ENCODE assay signal across 23 cellular contexts in the genomic region with DNA sequence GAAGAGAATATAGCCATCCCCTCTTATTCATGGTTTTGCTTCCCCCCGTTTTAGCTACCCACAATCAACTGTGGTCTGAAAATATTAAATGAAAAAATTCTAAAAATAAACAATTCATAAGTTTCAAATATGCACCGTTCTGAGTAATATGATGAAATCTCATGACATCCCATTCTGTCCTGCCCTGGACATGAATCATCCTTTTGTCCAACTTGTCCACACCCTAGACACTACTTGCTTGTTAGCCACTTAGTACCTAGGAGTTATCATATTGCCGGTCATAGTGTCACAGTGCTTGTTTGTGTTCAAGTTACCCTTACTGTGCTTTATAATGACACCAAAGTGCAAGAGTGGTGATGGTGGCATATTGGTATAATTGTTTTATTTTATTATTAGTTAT.
DNase-seq lines count a peak whose midpoint lies in the region; ATAC-seq and TF ChIP-seq lines count a peak whose summit lies in the region.
"Had no signal": no experiment of that assay in that cellular context is flagged by ENCODE, and none has a peak within 500 bp of the region (broad histone marks: within the 10 kb centered on the region; RNA-seq: fewer than 3 reads in every experiment).

No MANE protein-coding gene starts in this region.

- no peaks in the 10 kb centered on the region for H3K79me2 ChIP-seq in SK-N-SH (ENCODE audit: insufficient read depth)

- DNase-seq in AG10803 (ENCODE audit: low read depth) (peak; percentile 3), M059J (ENCODE audit: low read depth) (peak; percentile 6), brain microvascular endothelial cell (peak; percentile 5), fibroblast of the conjunctiva (ENCODE audit: low read depth) (peak; percentile 56), GOT3 (lab: John Stamatoyannopoulos, UW) (no peak), SK-N-SH (no peak), cortex of kidney (lab: John Stamatoyannopoulos, UW) (no peak)
- DNase-seq: activated CD4-positive, alpha-beta T cell treated with anti-CD3 and anti-CD28 coated beads, Interleukin-2, amount 50 U/mL, for 1 hour; activated naive CD4-positive, alpha-beta T cell treated with anti-CD3 and anti-CD28 coated beads, Interleukin-2, amount 10 ng/mL, durations not matched to agents 7 days and 5 days; caudate nucleus; dorsolateral prefrontal cortex; naive thymus-derived CD8-positive, alpha-beta T cell; NCI-H1048; NCI-H1694 treated with DMSO at 0.1 percent for 48 hours; NCI-H526 treated with DMSO at 0.1 percent for 48 hours; Right ventricle myocardium superior; stimulated activated CD4-positive, alpha-beta T cell treated with anti-CD3 and anti-CD28 coated beads, Interleukin-2, amount 100 ng/mL, for 24 hours; T-helper 9 cell had no signal

- TF ChIP-seq CTCF in AG10803 (conservative IDR thresholded peaks at IDR 0.05; ENCODE audit: low read length) (no peak), brain microvascular endothelial cell (IDR thresholded peaks at IDR 0.05; ENCODE audit: low read depth, low read length, missing control alignments) (no peak), SK-N-SH (IDR thresholded peaks at IDR 0.05) (no peak)

- in situ Hi-C loops in brain microvascular endothelial cell (cut with HindIII; ENCODE audit: low pct_ligation_motif_present, low sequenced_read_pairs): no loop called here

- WGBS in SK-N-SH (ENCODE audit: low lambda C conversion rate): 58% methylated on average over 3 of the region's 3 CpGs

- H3K27me3 ChIP-seq in brain microvascular endothelial cell (replicated peaks): no peaks in the 10 kb centered on the region
- H3K27me3 ChIP-seq in SK-N-SH (ENCODE audit: insufficient read depth): no peaks in the 10 kb centered on the region
- H3K27me3 ChIP-seq: dorsolateral prefrontal cortex, foreskin keratinocyte had no signal

- no peak for TF ChIP-seq RAD21 in SK-N-SH (IDR thresholded peaks at IDR 0.05; ENCODE audit: low read length)

- H3K36me3 ChIP-seq in brain microvascular endothelial cell (replicated peaks) (no peaks in the 10 kb centered on the region), SK-N-SH (replicated peaks in 1 of 2; ENCODE audit: control insufficient read depth in 1 of 2, insufficient read depth in 2 of 2, low read length in 1 of 2) (no peaks in the 10 kb centered on the region)

- POLR2A ChIA-PET in SK-N-SH (lab: Yijun Ruan, JAX): no interaction called here

- no peak overlapping the region for H3K9ac ChIP-seq in SK-N-SH

- no peak overlapping the region for H3K4me3 ChIP-seq in AG10803 (ENCODE audit: low read length)
- H3K4me3 ChIP-seq in brain microvascular endothelial cell (ENCODE audit: low read depth, low read length): no peak overlapping the region
- H3K4me3 ChIP-seq in SK-N-SH (ENCODE audit: low read depth in 2 of 2, low read length in 1 of 2): no peak overlapping the region
- H3K4me3 ChIP-seq: dorsolateral prefrontal cortex, smooth muscle cell had no signal

- H3K9me2 ChIP-seq in SK-N-SH: no peaks in the 10 kb centered on the region

- CTCF ChIA-PET in SK-N-SH (lab: Yijun Ruan, JAX): no interaction called here

- no peaks in the 10 kb centered on the region for H3F3A ChIP-seq in SK-N-SH (replicated peaks; ENCODE audit: insufficient read depth)

- H2AFZ ChIP-seq in SK-N-SH (ENCODE audit: low read depth): no peak overlapping the region

- H3K27ac ChIP-seq in brain microvascular endothelial cell (no peak overlapping the region), SK-N-SH (ENCODE audit: low read depth in 2 of 2, low read length in 1 of 2) (no peak overlapping the region)
- H3K27ac ChIP-seq: C4-2B, dorsolateral prefrontal cortex, foreskin keratinocyte had no signal

- no peaks in the 10 kb centered on the region for H3K4me1 ChIP-seq in SK-N-SH (ENCODE audit: control insufficient read depth in 1 of 2, insufficient read depth in 2 of 2, low read depth in 1 of 2, low read length in 1 of 2)
- H3K4me1 ChIP-seq: foreskin keratinocyte had no signal

- H4K20me1 ChIP-seq in SK-N-SH (ENCODE audit: insufficient read depth): no peaks in the 10 kb centered on the region

- no peak overlapping the region for H3K4me2 ChIP-seq in SK-N-SH
- H3K4me2 ChIP-seq: smooth muscle cell had no signal

- TF ChIP-seq EP300 in SK-N-SH (IDR thresholded peaks at IDR 0.05; ENCODE audit: borderline replicate concordance in 1 of 2, low read depth in 1 of 2, low read length in 1 of 2): no peak

- H3K9me3 ChIP-seq in SK-N-SH: no peaks in the 10 kb centered on the region

- no peak for ATAC-seq in HG02852 (IDR thresholded peaks at IDR 0.05; ENCODE audit: unreplicated experiment)
- ATAC-seq: foreskin keratinocyte; naive thymus-derived CD8-positive, alpha-beta T cell; WTC11 had no signal

TF ChIP-seq in SK-N-SH, 30 proteins besides CTCF, POLR2A, EP300 and RAD21:
- no peak for TF ChIP-seq NRF1 (IDR thresholded peaks at IDR 0.05; ENCODE audit: low read depth, low read length)
- TF ChIP-seq, protein P1, sequence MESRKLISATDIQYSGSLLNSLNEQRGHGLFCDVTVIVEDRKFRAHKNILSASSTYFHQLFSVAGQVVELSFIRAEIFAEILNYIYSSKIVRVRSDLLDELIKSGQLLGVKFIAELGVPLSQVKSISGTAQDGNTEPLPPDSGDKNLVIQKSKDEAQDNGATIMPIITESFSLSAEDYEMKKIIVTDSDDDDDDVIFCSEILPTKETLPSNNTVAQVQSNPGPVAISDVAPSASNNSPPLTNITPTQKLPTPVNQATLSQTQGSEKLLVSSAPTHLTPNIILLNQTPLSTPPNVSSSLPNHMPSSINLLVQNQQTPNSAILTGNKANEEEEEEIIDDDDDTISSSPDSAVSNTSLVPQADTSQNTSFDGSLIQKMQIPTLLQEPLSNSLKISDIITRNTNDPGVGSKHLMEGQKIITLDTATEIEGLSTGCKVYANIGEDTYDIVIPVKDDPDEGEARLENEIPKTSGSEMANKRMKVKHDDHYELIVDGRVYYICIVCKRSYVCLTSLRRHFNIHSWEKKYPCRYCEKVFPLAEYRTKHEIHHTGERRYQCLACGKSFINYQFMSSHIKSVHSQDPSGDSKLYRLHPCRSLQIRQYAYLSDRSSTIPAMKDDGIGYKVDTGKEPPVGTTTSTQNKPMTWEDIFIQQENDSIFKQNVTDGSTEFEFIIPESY (IDR thresholded peaks at IDR 0.05; ENCODE audit: borderline replicate concordance, low read depth): no peak
- TF ChIP-seq, protein P2, sequence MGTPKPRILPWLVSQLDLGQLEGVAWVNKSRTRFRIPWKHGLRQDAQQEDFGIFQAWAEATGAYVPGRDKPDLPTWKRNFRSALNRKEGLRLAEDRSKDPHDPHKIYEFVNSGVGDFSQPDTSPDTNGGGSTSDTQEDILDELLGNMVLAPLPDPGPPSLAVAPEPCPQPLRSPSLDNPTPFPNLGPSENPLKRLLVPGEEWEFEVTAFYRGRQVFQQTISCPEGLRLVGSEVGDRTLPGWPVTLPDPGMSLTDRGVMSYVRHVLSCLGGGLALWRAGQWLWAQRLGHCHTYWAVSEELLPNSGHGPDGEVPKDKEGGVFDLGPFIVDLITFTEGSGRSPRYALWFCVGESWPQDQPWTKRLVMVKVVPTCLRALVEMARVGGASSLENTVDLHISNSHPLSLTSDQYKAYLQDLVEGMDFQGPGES (IDR thresholded peaks at IDR 0.05; ENCODE audit: low read depth, low read length): no peak
- no peak for TF ChIP-seq MEF2A (IDR thresholded peaks at IDR 0.05; ENCODE audit: borderline replicate concordance, low read depth)
- TF ChIP-seq SIN3A (IDR thresholded peaks at IDR 0.05; ENCODE audit: borderline replicate concordance, low read depth, low read length): no peak
- TF ChIP-seq TAF1 (IDR thresholded peaks at IDR 0.05; ENCODE audit: borderline replicate concordance, low read depth, low read length): no peak
- TF ChIP-seq RCOR1 (IDR thresholded peaks at IDR 0.05; ENCODE audit: low read length): no peak
- TF ChIP-seq GATA2 (CRISPR knock-in tag; IDR thresholded peaks at IDR 0.05): no peak
- no peak for TF ChIP-seq RFX5 (IDR thresholded peaks at IDR 0.05; ENCODE audit: low read length)
- TF ChIP-seq, protein P3, sequence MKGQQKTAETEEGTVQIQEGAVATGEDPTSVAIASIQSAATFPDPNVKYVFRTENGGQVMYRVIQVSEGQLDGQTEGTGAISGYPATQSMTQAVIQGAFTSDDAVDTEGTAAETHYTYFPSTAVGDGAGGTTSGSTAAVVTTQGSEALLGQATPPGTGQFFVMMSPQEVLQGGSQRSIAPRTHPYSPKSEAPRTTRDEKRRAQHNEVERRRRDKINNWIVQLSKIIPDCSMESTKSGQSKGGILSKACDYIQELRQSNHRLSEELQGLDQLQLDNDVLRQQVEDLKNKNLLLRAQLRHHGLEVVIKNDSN (IDR thresholded peaks at IDR 0.05; ENCODE audit: borderline replicate concordance, low read depth): no peak
- TF ChIP-seq JUND (IDR thresholded peaks at IDR 0.05): no peak
- TF ChIP-seq YY1 (IDR thresholded peaks at IDR 0.05; ENCODE audit: low read depth): no peak
- TF ChIP-seq, protein P4, sequence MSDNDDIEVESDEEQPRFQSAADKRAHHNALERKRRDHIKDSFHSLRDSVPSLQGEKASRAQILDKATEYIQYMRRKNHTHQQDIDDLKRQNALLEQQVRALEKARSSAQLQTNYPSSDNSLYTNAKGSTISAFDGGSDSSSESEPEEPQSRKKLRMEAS (IDR thresholded peaks at IDR 0.05; ENCODE audit: low read depth): no peak
- TF ChIP-seq ELF1 (IDR thresholded peaks at IDR 0.05): no peak
- no peak for TF ChIP-seq TCF12 (IDR thresholded peaks at IDR 0.05)
- TF ChIP-seq, protein P5, sequence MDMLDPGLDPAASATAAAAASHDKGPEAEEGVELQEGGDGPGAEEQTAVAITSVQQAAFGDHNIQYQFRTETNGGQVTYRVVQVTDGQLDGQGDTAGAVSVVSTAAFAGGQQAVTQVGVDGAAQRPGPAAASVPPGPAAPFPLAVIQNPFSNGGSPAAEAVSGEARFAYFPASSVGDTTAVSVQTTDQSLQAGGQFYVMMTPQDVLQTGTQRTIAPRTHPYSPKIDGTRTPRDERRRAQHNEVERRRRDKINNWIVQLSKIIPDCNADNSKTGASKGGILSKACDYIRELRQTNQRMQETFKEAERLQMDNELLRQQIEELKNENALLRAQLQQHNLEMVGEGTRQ (IDR thresholded peaks at IDR 0.05; ENCODE audit: borderline replicate concordance, low read depth, low read length): no peak
- TF ChIP-seq TEAD4 (IDR thresholded peaks at IDR 0.05; ENCODE audit: borderline replicate concordance, insufficient read depth): no peak
- TF ChIP-seq FOSL2 (IDR thresholded peaks at IDR 0.05; ENCODE audit: borderline replicate concordance, low read depth): no peak

Comparison
In these comparisons a context has a peak if more than half of its experiments do, and no peak if none do; other contexts are left out.
1. DNase-seq: peak in AG10803 (single experiment), M059J (single experiment), brain microvascular endothelial cell (single experiment) and fibroblast of the conjunctiva (single experiment); none in GOT3 (single experiment), SK-N-SH (single experiment) and cortex of kidney (single experiment).